In genomic region chr4:169271692-169272007, GRCh38 we compare ENCODE assay signal across 8 cellular contexts. TPM values are rescaled to one million over a fixed set of nuclear protein-coding genes. Genes with fewer than 3 reads are reported as not detected.
DNase-seq lines count a peak whose midpoint lies in the region; ATAC-seq, FAIRE-seq and TF ChIP-seq lines count a peak whose summit lies in the region.

No MANE protein-coding gene starts in this region.

- no peak for TF ChIP-seq RAD21 in H1 (IDR thresholded peaks at IDR 0.05 in 1 of 2, conservative IDR thresholded peaks at IDR 0.05 in 1 of 2; ENCODE audit: low read depth in 2 of 2, low read length in 2 of 2)

- no peak overlapping the region for H3K27ac Mint-ChIP-seq in CD8-positive, alpha-beta memory T cell
- H3K27ac Mint-ChIP-seq in neural progenitor cell: no peak overlapping the region

- peak overlapping the region; percentile 54; the same call in 1 of the 2 replicates for H2BK5ac ChIP-seq in H1 (ENCODE audit: low read depth, low read length)

- no peak for FAIRE-seq in H1 (lab: Jason Lieb, UNC)

- H3K4me2 ChIP-seq in KMS-11 (peak overlapping the region; percentile 98), H1 (ENCODE audit: insufficient read depth in 1 of 2, low read depth in 2 of 2, low read length in 2 of 2) (peak overlapping the region; percentile 76 to 85), neural progenitor cell (peak overlapping the region; percentile 96)

- peak overlapping the region; percentile 62 for H4K5ac ChIP-seq in H1 (ENCODE audit: insufficient read length, low read depth, low read length)

- H2BK12ac ChIP-seq in H1 (ENCODE audit: low read depth, low read length): peak overlapping the region; percentile 78

- no peak overlapping the region for H4K91ac ChIP-seq in H1 (replicated peaks; ENCODE audit: insufficient read length, low read length)

- no peak overlapping the region for H3K4me3 ChIP-seq in CD8-positive, alpha-beta memory T cell (ENCODE audit: low read length)
- H3K4me3 ChIP-seq in KMS-11 (IDR thresholded peaks at IDR 0.05; ENCODE audit: insufficient read depth, low read depth, low read length) (no peak overlapping the region), H1 (ENCODE audit: extremely low read depth in 1 of 4, insufficient read depth in 2 of 4, low read depth in 3 of 4, low read length in 4 of 4) (peak overlapping the region; percentile 75 to 83 (median 82)), neural progenitor cell (peak overlapping the region; percentile 82)

- H3K23me2 ChIP-seq in H1 (ENCODE audit: low read depth, low read length): peaks cover 5% of the 10 kb centered on the region; the same call in 1 of the 2 replicates

- no peak overlapping the region for H2AK5ac ChIP-seq in H1 (ENCODE audit: low read depth, low read length)

- CTCF ChIA-PET in CD8-positive, alpha-beta memory T cell (lab: Charles Lee): no interaction called here
- CTCF ChIA-PET in H1 (lab: Charles Lee; ENCODE audit: partially characterized antibody): interaction anchor here (1.1 to 1.9 kb wide), 3 partner anchors 11 to 226 kb away, joined by 4 to 7 read pairs (median 4); no protein-coding TSS in a partner anchor
- CTCF ChIA-PET in GM10248 (lab: Yijun Ruan, JAX): interaction anchor here (1.0 to 1.4 kb wide), 2 partner anchors 34 to 164 kb away, joined by 3 to 5 read pairs; no protein-coding TSS in a partner anchor

- peaks cover 13 to 25% (median 24%) of the 10 kb centered on the region in 3 donors for H3K4me1 Mint-ChIP-seq in CD8-positive, alpha-beta memory T cell
- H3K4me1 Mint-ChIP-seq in neural progenitor cell: peaks cover 32% of the 10 kb centered on the region

- H3K36me3 Mint-ChIP-seq in CD8-positive, alpha-beta memory T cell: no peaks in the 10 kb centered on the region
- peaks cover 2% of the 10 kb centered on the region for H3K36me3 Mint-ChIP-seq in neural progenitor cell

- H2BK15ac ChIP-seq in H1 (ENCODE audit: low read length): no peak overlapping the region

- no peaks in the 10 kb centered on the region for H3K79me1 ChIP-seq in H1 (ENCODE audit: low read depth, low read length)

- peaks cover 26 to 74% of the 10 kb centered on the region in 2 donors for H3K27me3 Mint-ChIP-seq in CD8-positive, alpha-beta memory T cell
- H3K27me3 Mint-ChIP-seq in neural progenitor cell (ENCODE audit: insufficient read depth, low read depth): peaks cover 2% of the 10 kb centered on the region

- DNase-seq in CD8-positive, alpha-beta memory T cell: no peak
- DNase-seq in H1 (ENCODE audit: low read depth in 1 of 2, low spot score in 2 of 2) (no peak), neural progenitor cell (ENCODE audit: low spot score) (no peak), hippocampal formation (lab: John Stamatoyannopoulos, UW) (no peak), cerebellar nuclear complex (lab: John Stamatoyannopoulos, UW) (no peak), GM10248 (ENCODE audit: extremely low spot score) (no peak)

- peaks cover 15% of the 10 kb centered on the region for H3F3A ChIP-seq in neural progenitor cell (ENCODE audit: low read depth)

- peak overlapping the region; percentile 82 for H3K18ac ChIP-seq in H1 (ENCODE audit: extremely low read depth, low read length)

- H3K9me3 ChIP-seq in CD8-positive, alpha-beta memory T cell (ENCODE audit: low read length): no peaks in the 10 kb centered on the region
- H3K9me3 ChIP-seq in H1 (ENCODE audit: insufficient read depth in 2 of 2, low read depth in 1 of 2, low read length in 1 of 2) (no peaks in the 10 kb centered on the region), neural progenitor cell (ENCODE audit: low read depth) (no peaks in the 10 kb centered on the region)

- H3K56ac ChIP-seq in H1 (replicated peaks; ENCODE audit: insufficient read length, low read depth, low read length): peak overlapping the region; percentile 75

- H3K14ac ChIP-seq in H1 (ENCODE audit: insufficient read length): no peak overlapping the region

- no peak overlapping the region for H2BK120ac ChIP-seq in H1 (replicated peaks; ENCODE audit: low read depth, low read length)

- H3K36me3 ChIP-seq in CD8-positive, alpha-beta memory T cell (ENCODE audit: insufficient read depth, low read length): no peaks in the 10 kb centered on the region
- no peaks in the 10 kb centered on the region for H3K36me3 ChIP-seq in KMS-11 (ENCODE audit: insufficient read depth)
- no peaks in the 10 kb centered on the region for H3K36me3 ChIP-seq in H1 (ENCODE audit: control insufficient read depth in 2 of 4, insufficient read depth in 4 of 4, low read length in 3 of 4)
- no peaks in the 10 kb centered on the region for H3K36me3 ChIP-seq in neural progenitor cell

- H4K20me1 ChIP-seq in KMS-11 (ENCODE audit: insufficient read depth) (no peaks in the 10 kb centered on the region), H1 (replicated peaks in 1 of 2; ENCODE audit: control insufficient read depth in 1 of 2, insufficient read depth in 2 of 2, low read length in 2 of 2) (no peaks in the 10 kb centered on the region), neural progenitor cell (ENCODE audit: low read depth) (peaks cover 31% of the 10 kb centered on the region)

- peaks cover 5% of the 10 kb centered on the region; the same call in 1 of the 2 replicates for H3K79me2 ChIP-seq in KMS-11 (ENCODE audit: insufficient read depth, low read depth)
- peaks cover 0 to 33% of the 10 kb centered on the region in 2 experiments; a peak in 2 of 4 replicates for H3K79me2 ChIP-seq in H1 (ENCODE audit: control insufficient read depth in 1 of 2, insufficient read depth in 2 of 2, low read length in 2 of 2)
- peaks cover 39% of the 10 kb centered on the region for H3K79me2 ChIP-seq in neural progenitor cell (ENCODE audit: low read depth)

- H2AFZ ChIP-seq in KMS-11 (ENCODE audit: low read depth) (peak overlapping the region; percentile 95), H1 (ENCODE audit: low read length) (peak overlapping the region; percentile 71; the same call in 1 of the 2 replicates), neural progenitor cell (replicated peaks) (peak overlapping the region; percentile 84)

- POLR2A ChIA-PET in CD8-positive, alpha-beta memory T cell (lab: Charles Lee): no interaction called here
- POLR2A ChIA-PET in H1 (lab: Charles Lee; ENCODE audit: partially characterized antibody): no interaction called here
- POLR2A ChIA-PET in GM10248 (lab: Yijun Ruan, JAX): no interaction called here

- H3K4ac ChIP-seq in H1 (replicated peaks; ENCODE audit: insufficient read length, low read depth, low read length): no peak overlapping the region

- TF ChIP-seq CTCF in KMS-11 (conservative IDR thresholded peaks at IDR 0.05; ENCODE audit: low read depth, low read length) (no peak), H1 (IDR thresholded peaks at IDR 0.05; ENCODE audit: control extremely low read depth in 1 of 3, insufficient read depth in 1 of 3, low read depth in 1 of 3, low read length in 3 of 3) (no peak), neural progenitor cell (IDR thresholded peaks at IDR 0.05) (no peak), GM10248 (IDR thresholded peaks at IDR 0.05; ENCODE audit: control extremely low read depth, extremely low read depth, low read depth, missing control alignments) (no peak)

- peaks cover 5% of the 10 kb centered on the region for H3K4me1 ChIP-seq in CD8-positive, alpha-beta memory T cell (ENCODE audit: insufficient read depth, low read length)
- H3K4me1 ChIP-seq in KMS-11 (ENCODE audit: low read depth, poor library complexity, severe bottlenecking) (peaks cover 42% of the 10 kb centered on the region), H1 (replicated peaks in 1 of 4; ENCODE audit: control insufficient read depth in 3 of 4, insufficient read depth in 4 of 4, low read length in 3 of 4) (peaks cover 0 to 10% (median 5%) of the 10 kb centered on the region in 4 experiments; a peak in 2 of 7 replicates), neural progenitor cell (peaks cover 36% of the 10 kb centered on the region)

- H2BK20ac ChIP-seq in H1 (ENCODE audit: low read length): no peak overlapping the region

- no peak for TF ChIP-seq EP300 in H1 (IDR thresholded peaks at IDR 0.05; ENCODE audit: borderline replicate concordance in 1 of 2, low read depth in 2 of 2, low read length in 2 of 2)

- no peak for ATAC-seq in GM21786 (IDR thresholded peaks at IDR 0.05; ENCODE audit: unreplicated experiment)

- H3K9ac ChIP-seq in KMS-11 (peak overlapping the region; percentile 62; the same call in 1 of the 2 replicates), H1 (replicated peaks in 1 of 4; ENCODE audit: extremely low read depth in 1 of 4, low read depth in 3 of 4, low read length in 3 of 4) (peak overlapping the region; percentile 62 to 85 (median 70)), neural progenitor cell (peak overlapping the region; percentile 46)

- H3K27ac ChIP-seq in CD8-positive, alpha-beta memory T cell (ENCODE audit: low read depth, low read length): no peak overlapping the region
- H3K27ac ChIP-seq in KMS-11: no peak overlapping the region
- H3K27ac ChIP-seq in H1 (ENCODE audit: low read depth, low read length): peak overlapping the region; percentile 73; the same call in 1 of the 2 replicates
- no peak overlapping the region for H3K27ac ChIP-seq in neural progenitor cell

- peaks cover 13% of the 10 kb centered on the region for H3K27me3 ChIP-seq in CD8-positive, alpha-beta memory T cell (ENCODE audit: insufficient read depth, low read length, poor library complexity, severe bottlenecking)
- H3K27me3 ChIP-seq in KMS-11 (ENCODE audit: insufficient read depth, low read depth) (no peaks in the 10 kb centered on the region), H1 (replicated peaks in 1 of 4; ENCODE audit: control insufficient read depth in 3 of 4, extremely low read depth in 1 of 4, insufficient read depth in 3 of 4, low read length in 3 of 4) (no peaks in the 10 kb centered on the region; a peak in 2 of 7 replicates), neural progenitor cell (peaks cover 12% of the 10 kb centered on the region)

- peak overlapping the region; percentile 6 to 58 (median 49) for H3K4me3 Mint-ChIP-seq in CD8-positive, alpha-beta memory T cell
- H3K4me3 Mint-ChIP-seq in neural progenitor cell: peak overlapping the region; percentile 88

- H3K9me3 Mint-ChIP-seq in CD8-positive, alpha-beta memory T cell: peaks cover 0 to 5% (median 0%) of the 10 kb centered on the region in 5 donors
- no peaks in the 10 kb centered on the region for H3K9me3 Mint-ChIP-seq in neural progenitor cell

- H4K8ac ChIP-seq in H1 (ENCODE audit: extremely low read depth, insufficient read depth, low read length): peak overlapping the region; percentile 60

- no peak; a peak in 1 of 3 replicates for TF ChIP-seq POLR2A in H1 (IDR thresholded peaks at IDR 0.05; ENCODE audit: control extremely low read depth in 1 of 2, low read depth in 2 of 2, low read length in 2 of 2)

- H3K23ac ChIP-seq in H1 (ENCODE audit: insufficient read length): no peak overlapping the region

- 5% methylated on average over 11 of the region's 11 CpGs; no CpG with 5 or more reads in 1 of the 2 experiments for WGBS in H1 (ENCODE audit: extremely low coverage in 1 of 2, insufficient coverage in 1 of 2, insufficient read length in 1 of 2, insufficient replicate concordance in 2 of 2, low coverage in 1 of 2, low lambda C conversion rate in 2 of 2, missing lambda C conversion rate in 1 of 2), 2 experiments

RNA-seq across cellular contexts. Expression of gene SH3RF1, which starts 0.9 kb away (rescaled TPM):
- total RNA-seq in CD8-positive, alpha-beta memory T cell: 1 to 10 TPM; 1.1 to 1.4 TPM
- polyA plus RNA-seq in CD8-positive, alpha-beta memory T cell: not detected
- total RNA-seq in H1 (2021; fragmentation: NEBNext Ultra II Directional; extraction: Animal tissue kit (Norgen Biotek cat#: 25700)): 14.2 and 15.1 TPM in 2 replicates
- 6.9 and 9.4 TPM in 2 replicates for polyA plus RNA-seq in H1 (2011; rRNA removed)
- 3.9 TPM for polyA plus RNA-seq in H1 (2011; cell fraction: cytosol; rRNA removed)
- polyA plus RNA-seq in H1 (2011; cell fraction: nucleus; rRNA removed): 13.3 TPM
- 6.8 to 8.9 TPM (median 6.9 TPM) in 4 replicates for polyA plus RNA-seq in H1 (2012, experiment 1 of 2)
- 1.9 TPM for polyA plus RNA-seq in H1 (2012, experiment 2 of 2)
- 6.7 TPM for polyA plus RNA-seq in H1 (2013, experiment 1 of 2)
- 6.9 TPM for polyA plus RNA-seq in H1 (2013, experiment 2 of 2)
- polyA minus RNA-seq in H1 (2011; rRNA and poly(A)+ RNA removed): 36.6 and 41.2 TPM in 2 replicates
- polyA minus RNA-seq in H1 (2011; cell fraction: cytosol; rRNA and poly(A)+ RNA removed): 8.7 TPM
- 31.0 TPM for polyA minus RNA-seq in H1 (2011; cell fraction: nucleus; rRNA and poly(A)+ RNA removed)
- total RNA-seq in neural progenitor cell (ENCODE audit: low replicate concordance): 14.1 and 17.1 TPM in 2 replicates

Comparison
In these comparisons a context has a peak if more than half of its experiments do, and no peak if none do; other contexts are left out.
1. H3K4me3 ChIP-seq: peak in H1 (4 of 4) and neural progenitor cell (single experiment); none in CD8-positive, alpha-beta memory T cell (single experiment) and KMS-11 (single experiment).
2. Peak in every context shown above with its lines, with median percentiles within 50 percentile points of each other: H2AFZ ChIP-seq, H3K4me2 ChIP-seq and H3K9ac ChIP-seq.